In genomic region chr1:151841141-151841540, GRCh38 we compare ENCODE assay signal across 15 cellular contexts. TPM values are rescaled to one million over a fixed set of nuclear protein-coding genes. Genes with fewer than 3 reads are reported as not detected.
DNase-seq lines count a peak whose midpoint lies in the region; ATAC-seq and TF ChIP-seq lines count a peak whose summit lies in the region.
"Had no signal": no experiment of that assay in that cellular context is flagged by ENCODE, and none has a peak within 500 bp of the region (broad histone marks: within the 10 kb centered on the region; RNA-seq: fewer than 3 reads in every experiment).

No MANE protein-coding gene starts in this region.

- ATAC-seq in natural killer cell treated with Interleukin-12 subunit alpha and Interleukin-12 subunit beta and Interleukin-15 and Interleukin-18, amount 100 ng/mL, for 72 hours: no peak
- ATAC-seq in natural killer cell (no peak), GM18511 (IDR thresholded peaks at IDR 0.05; ENCODE audit: unreplicated experiment) (no peak), GM19023 (IDR thresholded peaks at IDR 0.05; ENCODE audit: unreplicated experiment) (no peak)
- ATAC-seq: activated CD8-positive, alpha-beta memory T cell treated with anti-CD3 and anti-CD28 coated beads, Interleukin-2, amount 10 ng/mL, durations not matched to agents 7 days and 5 days; pancreas had no signal

- peaks cover 26 to 30% of the 10 kb centered on the region in 2 donors for H3K4me1 Mint-ChIP-seq in natural killer cell treated with Interleukin-12 subunit alpha and Interleukin-12 subunit beta and Interleukin-15 and Interleukin-18, amount 100 ng/mL, for 72 hours (ENCODE audit: low read depth in 2 of 2)
- H3K4me1 Mint-ChIP-seq in natural killer cell: peaks cover 33 to 40% of the 10 kb centered on the region in 2 donors

- intact Hi-C loops in natural killer cell (cut with micrococcal nuclease): no loop called here

- peaks cover 0 to 6% of the 10 kb centered on the region in 2 donors for H3K27me3 Mint-ChIP-seq in natural killer cell treated with Interleukin-12 subunit alpha and Interleukin-12 subunit beta and Interleukin-15 and Interleukin-18, amount 100 ng/mL, for 72 hours
- H3K27me3 Mint-ChIP-seq in natural killer cell (ENCODE audit: low read depth in 2 of 2): peaks cover 10 to 32% of the 10 kb centered on the region in 2 donors

- H3K27ac Mint-ChIP-seq in natural killer cell treated with Interleukin-12 subunit alpha and Interleukin-12 subunit beta and Interleukin-15 and Interleukin-18, amount 100 ng/mL, for 72 hours: peak overlapping the region; percentile 17 to 72
- peak overlapping the region in 1 of 2 donors; percentile 85 for H3K27ac Mint-ChIP-seq in natural killer cell
- H3K27ac Mint-ChIP-seq: activated CD8-positive, alpha-beta memory T cell treated with anti-CD3 and anti-CD28 coated beads, Interleukin-2, amount 10 ng/mL, durations not matched to agents 7 days and 5 days; brain had no signal

- no peak for DNase-seq in natural killer cell treated with Interleukin-12 subunit alpha and Interleukin-12 subunit beta and Interleukin-15 and Interleukin-18, amount 100 ng/mL, for 72 hours (ENCODE audit: low spot score)
- DNase-seq in natural killer cell: no peak
- DNase-seq in astrocyte of the spinal cord (ENCODE audit: low read depth, low spot score): peak; percentile 74
- DNase-seq in glomerular visceral epithelial cell (ENCODE audit: extremely low spot score): peak; percentile 23
- DNase-seq in activated CD8-positive, alpha-beta memory T cell treated with anti-CD3 and anti-CD28 coated beads, Interleukin-2, amount 50 U/mL, for 48 hours: no peak
- DNase-seq in activated naive CD4-positive, alpha-beta T cell treated with Interleukin-2 at 50 U/mL for 16 hours: no peak
- DNase-seq: activated CD8-positive, alpha-beta memory T cell treated with anti-CD3 and anti-CD28 coated beads, Interleukin-2, amount 10 ng/mL, durations not matched to agents 7 days and 5 days; NCI-H1436; pancreas; stimulated activated CD4-positive, alpha-beta T cell treated with anti-CD3 and anti-CD28 coated beads, Interleukin-4, amount 100 ng/mL, for 24 hours had no signal

- TF ChIP-seq CTCF in natural killer cell (IDR thresholded peaks at IDR 0.05) (no peak), astrocyte of the spinal cord (IDR thresholded peaks at IDR 0.05; ENCODE audit: low read depth, low read length) (no peak)

- H3K4me3 ChIP-seq in astrocyte of the spinal cord (ENCODE audit: low read depth, low read length): no peak overlapping the region

- in situ Hi-C loops in astrocyte of the spinal cord (cut with HindIII; ENCODE audit: low sequenced_read_pairs): no loop called here

- no peaks in the 10 kb centered on the region for H3K36me3 Mint-ChIP-seq in natural killer cell treated with Interleukin-12 subunit alpha and Interleukin-12 subunit beta and Interleukin-15 and Interleukin-18, amount 100 ng/mL, for 72 hours
- no peaks in the 10 kb centered on the region for H3K36me3 Mint-ChIP-seq in natural killer cell
- H3K36me3 Mint-ChIP-seq: brain had no signal

- H3K9me3 Mint-ChIP-seq in natural killer cell treated with Interleukin-12 subunit alpha and Interleukin-12 subunit beta and Interleukin-15 and Interleukin-18, amount 100 ng/mL, for 72 hours: no peaks in the 10 kb centered on the region
- H3K9me3 Mint-ChIP-seq in natural killer cell: no peaks in the 10 kb centered on the region
- H3K9me3 Mint-ChIP-seq: T-helper 2 cell treated with Interferon-gamma antibody and Interleukin-4, amounts not matched to agents 5 μg/mL and 100 μg/mL, for 36 hours had no signal

- peak overlapping the region; percentile 84 for H3K4me3 Mint-ChIP-seq in natural killer cell treated with Interleukin-12 subunit alpha and Interleukin-12 subunit beta and Interleukin-15 and Interleukin-18, amount 100 ng/mL, for 72 hours
- no peak overlapping the region for H3K4me3 Mint-ChIP-seq in natural killer cell

RNA-seq across cellular contexts. Expression of gene C2CD4D, which starts 1.5 kb away (rescaled TPM):
- total RNA-seq in natural killer cell treated with Interleukin-12 subunit alpha and Interleukin-12 subunit beta and Interleukin-15 and Interleukin-18, amount 100 ng/mL, for 72 hours: 1 to 10 TPM in 1 of 2 donors, not detected in 1; 1.5 TPM
- under 1 TPM in 2 of 3 donors, not detected in 1; 0.20 to 0.24 TPM for total RNA-seq in natural killer cell
- total RNA-seq: fibroblast of villous mesenchyme had no signal

RNA-seq across cellular contexts. Expression of gene RORC, which starts 9.5 kb away (rescaled TPM):
- 1 to 10 TPM in 1 of 2 donors, under 1 TPM in 1; 0.17 to 1.3 TPM for total RNA-seq in natural killer cell treated with Interleukin-12 subunit alpha and Interleukin-12 subunit beta and Interleukin-15 and Interleukin-18, amount 100 ng/mL, for 72 hours
- under 1 TPM; 0.14 to 0.78 (median 0.70) TPM for total RNA-seq in natural killer cell
- total RNA-seq: fibroblast of villous mesenchyme had no signal

RNA-seq across cellular contexts. Expression of gene THEM5, which starts 12.4 kb away (rescaled TPM):
- not detected for total RNA-seq in natural killer cell treated with Interleukin-12 subunit alpha and Interleukin-12 subunit beta and Interleukin-15 and Interleukin-18, amount 100 ng/mL, for 72 hours
- total RNA-seq in natural killer cell: under 1 TPM in 1 of 3 donors, not detected in 2; 0.52 TPM
- total RNA-seq: activated CD8-positive, alpha-beta memory T cell treated with anti-CD3 and anti-CD28 coated beads, Interleukin-2, amount 10 ng/mL, durations not matched to agents 7 days and 5 days; fibroblast of villous mesenchyme had no signal

RNA-seq across cellular contexts. Expression of gene LINGO4, which starts 35.9 kb away (rescaled TPM):
- not detected for total RNA-seq in natural killer cell treated with Interleukin-12 subunit alpha and Interleukin-12 subunit beta and Interleukin-15 and Interleukin-18, amount 100 ng/mL, for 72 hours
- total RNA-seq in natural killer cell: not detected
- total RNA-seq: fibroblast of villous mesenchyme had no signal

RNA-seq across cellular contexts. Expression of gene TDRKH, which starts 50.8 kb away (rescaled TPM):
- total RNA-seq in natural killer cell treated with Interleukin-12 subunit alpha and Interleukin-12 subunit beta and Interleukin-15 and Interleukin-18, amount 100 ng/mL, for 72 hours: 10 to 100 TPM; 13.5 to 14.0 TPM
- total RNA-seq in natural killer cell: 10 to 100 TPM in 1 of 3 donors, 1 to 10 TPM in 2; 6.3 to 14.5 (median 8.0) TPM

Comparison
In these comparisons a context has a peak if more than half of its experiments do, and no peak if none do; other contexts are left out.
1. DNase-seq: peak in astrocyte of the spinal cord (single experiment) and glomerular visceral epithelial cell (single experiment); none in natural killer cell treated with Interleukin-12 subunit alpha and Interleukin-12 subunit beta and Interleukin-15 and Interleukin-18, amount 100 ng/mL, for 72 hours (single experiment), natural killer cell (single experiment), activated CD8-positive, alpha-beta memory T cell treated with anti-CD3 and anti-CD28 coated beads, Interleukin-2, amount 50 U/mL, for 48 hours (single experiment) and activated naive CD4-positive, alpha-beta T cell treated with Interleukin-2 at 50 U/mL for 16 hours (single experiment).